Comparison of ENCODE assay signal across 2 cellular contexts in genomic region chr1:32350785-32351076, GRCh38.
TF ChIP-seq lines count a peak whose summit lies in the region.

No MANE protein-coding gene starts in this region.

TF ChIP-seq in SK-N-SH, 30 proteins besides CTCF, POLR2A, EP300 and RAD21:
- TF ChIP-seq GABPA (IDR thresholded peaks at IDR 0.05; ENCODE audit: low read depth): no peak
- no peak for TF ChIP-seq EZH2phosphoT487 (IDR thresholded peaks at IDR 0.05; ENCODE audit: borderline replicate concordance, low read depth)
- TF ChIP-seq MAX (IDR thresholded peaks at IDR 0.05; ENCODE audit: low read depth): no peak
- no peak for TF ChIP-seq RFX5 (IDR thresholded peaks at IDR 0.05; ENCODE audit: low read length)
- no peak for TF ChIP-seq GATA2 (CRISPR knock-in tag; IDR thresholded peaks at IDR 0.05)
- no peak for TF ChIP-seq POLR2AphosphoS5 (IDR thresholded peaks at IDR 0.05; ENCODE audit: low read depth, low read length)
- TF ChIP-seq RXRA (IDR thresholded peaks at IDR 0.05; ENCODE audit: borderline replicate concordance, low read depth): no peak
- TF ChIP-seq NFIC (IDR thresholded peaks at IDR 0.05; ENCODE audit: borderline replicate concordance): no peak
- no peak for TF ChIP-seq FOXJ3 (CRISPR knock-in tag; IDR thresholded peaks at IDR 0.05)
- TF ChIP-seq ELF1 (IDR thresholded peaks at IDR 0.05): no peak
- TF ChIP-seq NRF1 (IDR thresholded peaks at IDR 0.05; ENCODE audit: low read depth, low read length): no peak
- no peak for TF ChIP-seq IRF3 (IDR thresholded peaks at IDR 0.05; ENCODE audit: low read depth, low read length)
- no peak for TF ChIP-seq CHD2 (IDR thresholded peaks at IDR 0.05; ENCODE audit: low read length, partially characterized antibody)
- no peak for TF ChIP-seq REST (IDR thresholded peaks at IDR 0.05; ENCODE audit: low read depth, low read length)
- TF ChIP-seq SMC3 (IDR thresholded peaks at IDR 0.05; ENCODE audit: low read depth, low read length): no peak
- no peak for TF ChIP-seq USF2 (IDR thresholded peaks at IDR 0.05; ENCODE audit: borderline replicate concordance, low read depth, low read length)
- TF ChIP-seq TCF12 (IDR thresholded peaks at IDR 0.05): no peak
TF ChIP-seq in SK-N-SH: peak in this region for 0.

TF ChIP-seq in SK-N-SH treated with all-trans-retinoic acid at 6 μM for 48 hours, 23 proteins besides CTCF, POLR2A, EP300 and RAD21:
- TF ChIP-seq RARB (CRISPR knock-in tag; IDR thresholded peaks at IDR 0.05) (no peak), ISL1 (CRISPR knock-in tag; IDR thresholded peaks at IDR 0.05) (no peak), PPARA (CRISPR knock-in tag; IDR thresholded peaks at IDR 0.05; ENCODE audit: borderline replicate concordance) (no peak), PATZ1 (CRISPR knock-in tag; IDR thresholded peaks at IDR 0.05; ENCODE audit: borderline replicate concordance) (no peak), ZC3H10 (CRISPR knock-in tag; IDR thresholded peaks at IDR 0.05) (no peak), CREB5 (CRISPR knock-in tag; IDR thresholded peaks at IDR 0.05; ENCODE audit: low read depth) (no peak)
